ENCODE assay signal across 28 cellular contexts in genomic region chr5:40618926-40619325, GRCh38.
"Had no signal": no experiment of that assay in that cellular context is flagged by ENCODE, and none has a peak within 500 bp of the region (broad histone marks: within the 10 kb centered on the region; RNA-seq: fewer than 3 reads in every experiment).

No MANE protein-coding gene starts in this region.

- H3K9me3 ChIP-seq: esophagus squamous epithelium, left ventricle myocardium inferior, mucosa of descending colon, neutrophil, ovary, right lobe of liver, suprapubic skin, tibial artery, upper lobe of right lung had no signal

- H3K9me3 Mint-ChIP-seq: activated T-cell treated with anti-CD3 and anti-CD28 coated beads, Interleukin-2, amount 50 U/mL, for 72 hours; nephron had no signal

- DNase-seq: activated CD4-positive, alpha-beta T cell treated with anti-CD3 and anti-CD28 coated beads for 4 hours; activated CD4-positive, alpha-beta T cell treated with anti-CD3 and anti-CD28 coated beads, Interleukin-2, amount 50 U/mL, for 4 hours; activated CD4-positive, CD25-positive, alpha-beta regulatory T cell; activated naive CD4-positive, alpha-beta T cell; activated T-cell treated with anti-CD3 and anti-CD28 coated beads for 4 hours; activated T-cell treated with anti-CD3 and anti-CD28 coated beads, Interleukin-2, amount 50 U/mL, for 72 hours; anterior cingulate cortex; effector CD8-positive, alpha-beta T cell; esophagus squamous epithelium; foreskin melanocyte; heart right ventricle; left ventricle myocardium inferior; mucosa of descending colon; ovary; right lobe of liver; small intestine; stimulated activated CD4-positive, alpha-beta T cell treated with anti-CD3 and anti-CD28 coated beads, Interleukin-1b, Interleukin-23, amount 100 ng/mL, for 48 hours; stimulated activated CD4-positive, alpha-beta T cell treated with anti-CD3 and anti-CD28 coated beads, Interleukin-4, amount 100 ng/mL, for 4 hours; stimulated activated CD8-positive, alpha-beta memory T cell treated with anti-CD3 and anti-CD28 coated beads, Interleukin-4, amount 100 ng/mL, for 48 hours; stimulated activated naive CD4-positive, alpha-beta T cell; tibial artery; upper lobe of right lung had no signal

- H3K27ac ChIP-seq: epithelial cell of prostate, esophagus squamous epithelium, heart right ventricle, left ventricle myocardium inferior, neutrophil, ovary, right lobe of liver, suprapubic skin, tibial artery, upper lobe of right lung had no signal

- H3K27me3 ChIP-seq: esophagus squamous epithelium, heart right ventricle, neutrophil, ovary, right lobe of liver, suprapubic skin, tibial artery, upper lobe of right lung had no signal

- H3K36me3 Mint-ChIP-seq: activated naive CD4-positive, alpha-beta T cell treated with anti-CD3 and anti-CD28 coated beads, Interleukin-2, amount 50 U/mL, for 72 hours had no signal

- H3K4me3 ChIP-seq: esophagus squamous epithelium, heart right ventricle, left ventricle myocardium inferior, mucosa of descending colon, ovary, right lobe of liver, suprapubic skin, tibial artery, upper lobe of right lung had no signal

- H3K36me3 ChIP-seq: esophagus squamous epithelium, heart right ventricle, left ventricle myocardium inferior, neutrophil, ovary, right lobe of liver, suprapubic skin, tibial artery, upper lobe of right lung had no signal

- H3K4me1 ChIP-seq: esophagus squamous epithelium, right lobe of liver, tibial artery had no signal

- H3K27me3 Mint-ChIP-seq: progenitor cell of endocrine pancreas had no signal

- H3K4me3 Mint-ChIP-seq: activated T-cell treated with anti-CD3 and anti-CD28 coated beads, Interleukin-2, amount 50 U/mL, for 72 hours; nephron had no signal

- H3K27ac Mint-ChIP-seq: activated naive CD4-positive, alpha-beta T cell treated with anti-CD3 and anti-CD28 coated beads, Interleukin-2, amount 50 U/mL, for 72 hours; activated T-cell treated with anti-CD3 and anti-CD28 coated beads, Interleukin-2, amount 50 U/mL, for 72 hours; progenitor cell of endocrine pancreas had no signal
